In the genomic region with DNA sequence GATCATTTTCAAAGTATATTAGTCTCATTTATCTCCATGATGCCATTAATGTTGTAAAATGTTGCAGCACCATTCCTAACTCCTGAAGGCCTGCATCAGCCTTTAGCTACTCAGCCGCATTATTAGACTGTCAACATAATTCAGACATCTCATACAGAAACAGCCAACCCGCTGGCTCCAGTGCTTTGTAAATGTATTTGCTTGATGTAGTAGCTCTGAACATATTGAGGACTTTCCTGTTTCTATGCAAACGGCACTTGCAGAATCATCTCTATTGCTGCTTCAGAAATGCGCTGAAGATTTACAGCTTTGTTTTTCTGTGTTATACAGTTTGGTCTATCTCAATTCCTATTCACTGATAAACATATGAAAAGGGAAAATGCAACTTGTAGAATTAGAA, we compare ENCODE assay signal across 22 cellular contexts.
DNase-seq lines count a peak whose midpoint lies in the region; ATAC-seq, FAIRE-seq and TF ChIP-seq lines count a peak whose summit lies in the region.
"Had no signal": no experiment of that assay in that cellular context is flagged by ENCODE, and none has a peak within 500 bp of the region (broad histone marks: within the 10 kb centered on the region; RNA-seq: fewer than 3 reads in every experiment).

No MANE protein-coding gene starts in this region.

- H3K27me3 Mint-ChIP-seq in activated naive CD8-positive, alpha-beta T cell treated with anti-CD3 and anti-CD28 coated beads, Interleukin-2, amount 50 U/mL, for 24 hours: no peaks in the 10 kb centered on the region
- peaks cover 1% of the 10 kb centered on the region for H3K27me3 Mint-ChIP-seq in GM23338 (ENCODE audit: insufficient read depth, low read depth, poor library complexity)
- H3K27me3 Mint-ChIP-seq: CD4-positive, CD25-positive, alpha-beta regulatory T cell; IgD-negative memory B cell; T-helper 17 cell had no signal

- DNase-seq in D721Med (ENCODE audit: insufficient read length, low spot score) (no peak), NCI-H1092 treated with DMSO at 0.1 percent for 48 hours (lab: John Stamatoyannopoulos, UW) (peak; percentile 67), NCI-H2081 (lab: John Stamatoyannopoulos, UW) (peak; percentile 48 to 87), NCI-H748 treated with DMSO at 0.1 percent for 48 hours (lab: John Stamatoyannopoulos, UW) (peak; percentile 88), A172 (ENCODE audit: low spot score) (no peak), GM23338 (ENCODE audit: low spot score) (no peak)
- DNase-seq in activated naive CD8-positive, alpha-beta T cell treated with anti-CD3 and anti-CD28 coated beads, Interleukin-2, amount 50 U/mL, for 24 hours: no peak
- DNase-seq: BE2C; CD4-positive, CD25-positive, alpha-beta regulatory T cell; GDM1; Karpas-422; NCI-H1694 treated with DMSO at 0.1 percent for 48 hours; NCI-H526 treated with DMSO at 0.1 percent for 48 hours; NK-92 treated with Interleukin-12 subunit alpha and Interleukin-12 subunit beta, amount 100 ng/mL, for 24 hours; SHP77 treated with DMSO at 0.1 percent for 48 hours; SW 1271; T-helper 17 cell had no signal

- no peaks in the 10 kb centered on the region for H3K79me2 ChIP-seq in GM23338 (replicated peaks; ENCODE audit: insufficient read depth)

- no peaks in the 10 kb centered on the region for H3K9me3 Mint-ChIP-seq in activated naive CD8-positive, alpha-beta T cell treated with anti-CD3 and anti-CD28 coated beads, Interleukin-2, amount 50 U/mL, for 24 hours
- H3K9me3 Mint-ChIP-seq in GM23338: no peaks in the 10 kb centered on the region
- H3K9me3 Mint-ChIP-seq: IgD-negative memory B cell had no signal

- H3K36me3 ChIP-seq in GM23338 (ENCODE audit: insufficient read depth): no peaks in the 10 kb centered on the region
- H3K36me3 ChIP-seq: BE2C had no signal

- no peaks in the 10 kb centered on the region for H3F3A ChIP-seq in GM23338 (replicated peaks; ENCODE audit: low read depth)

- no peaks in the 10 kb centered on the region for H3K36me3 Mint-ChIP-seq in activated naive CD8-positive, alpha-beta T cell treated with anti-CD3 and anti-CD28 coated beads, Interleukin-2, amount 50 U/mL, for 24 hours (ENCODE audit: low read depth)
- no peaks in the 10 kb centered on the region for H3K36me3 Mint-ChIP-seq in GM23338 (ENCODE audit: low read depth)
- H3K36me3 Mint-ChIP-seq: CD4-positive, CD25-positive, alpha-beta regulatory T cell; IgD-negative memory B cell had no signal

- H3K4me3 ChIP-seq in GM23338: no peak overlapping the region
- H3K4me3 ChIP-seq: SK-N-MC had no signal

- H3K9me2 ChIP-seq in GM23338 (ENCODE audit: insufficient read depth): no peaks in the 10 kb centered on the region

- H3K27ac Mint-ChIP-seq in activated naive CD8-positive, alpha-beta T cell treated with anti-CD3 and anti-CD28 coated beads, Interleukin-2, amount 50 U/mL, for 24 hours: no peak overlapping the region
- H3K27ac Mint-ChIP-seq in GM23338: no peak overlapping the region
- H3K27ac Mint-ChIP-seq: CD4-positive, CD25-positive, alpha-beta regulatory T cell; IgD-negative memory B cell; T-helper 17 cell had no signal

- no peak overlapping the region for H3K4me3 Mint-ChIP-seq in activated naive CD8-positive, alpha-beta T cell treated with anti-CD3 and anti-CD28 coated beads, Interleukin-2, amount 50 U/mL, for 24 hours
- H3K4me3 Mint-ChIP-seq in GM23338: no peak overlapping the region
- H3K4me3 Mint-ChIP-seq: CD4-positive, CD25-positive, alpha-beta regulatory T cell; IgD-negative memory B cell; T-helper 17 cell had no signal

- no peak overlapping the region for H2AFZ ChIP-seq in GM23338

- H4K20me1 ChIP-seq in GM23338 (replicated peaks; ENCODE audit: insufficient read depth): no peaks in the 10 kb centered on the region

- no peak overlapping the region for H3K4me2 ChIP-seq in GM23338

- H3K27me3 ChIP-seq in GM23338 (ENCODE audit: insufficient read depth): no peaks in the 10 kb centered on the region
- H3K27me3 ChIP-seq: BE2C had no signal

- peak; percentile 99 for FAIRE-seq in D721Med (lab: Jason Lieb, UNC)
- FAIRE-seq: GM18507, H54 had no signal

- no peaks in the 10 kb centered on the region for H3K4me1 ChIP-seq in GM23338 (ENCODE audit: insufficient read depth)
- H3K4me1 ChIP-seq: BE2C had no signal

- H3K4me1 Mint-ChIP-seq in activated naive CD8-positive, alpha-beta T cell treated with anti-CD3 and anti-CD28 coated beads, Interleukin-2, amount 50 U/mL, for 24 hours: no peaks in the 10 kb centered on the region
- H3K4me1 Mint-ChIP-seq in GM23338: peaks cover 7% of the 10 kb centered on the region; the same call in 2 of the 3 replicates
- H3K4me1 Mint-ChIP-seq: CD4-positive, CD25-positive, alpha-beta regulatory T cell; IgD-negative memory B cell had no signal

- ATAC-seq in activated naive CD8-positive, alpha-beta T cell treated with anti-CD3 and anti-CD28 coated beads, Interleukin-2, amount 50 U/mL, for 24 hours: no peak
- no peak for ATAC-seq in GM23338
- ATAC-seq: T-helper 17 cell had no signal

- TF ChIP-seq CTCF in D721Med (IDR thresholded peaks at IDR 0.05; ENCODE audit: insufficient read depth, missing control alignments) (no peak), GM23338 (conservative IDR thresholded peaks at IDR 0.05; ENCODE audit: low read depth in 2 of 2) (no peak)

- no peak overlapping the region for H3K27ac ChIP-seq in GM23338 (ENCODE audit: low read depth)
- H3K27ac ChIP-seq: RWPE1, SK-N-MC had no signal

TF ChIP-seq in GM23338, 12 proteins besides CTCF, POLR2A, EP300 and RAD21:
- TF ChIP-seq JUNB (IDR thresholded peaks at IDR 0.05; ENCODE audit: unreplicated experiment): no peak
- no peak for TF ChIP-seq REST (IDR thresholded peaks at IDR 0.05; ENCODE audit: unreplicated experiment)
- TF ChIP-seq NANOG (IDR thresholded peaks at IDR 0.05; ENCODE audit: borderline replicate concordance): no peak

Comparison
In these comparisons a context has a peak if more than half of its experiments do, and no peak if none do; other contexts are left out.
1. DNase-seq: peak in NCI-H1092 treated with DMSO at 0.1 percent for 48 hours (single experiment), NCI-H2081 (2 of 2) and NCI-H748 treated with DMSO at 0.1 percent for 48 hours (single experiment); none in D721Med (single experiment), A172 (single experiment), activated naive CD8-positive, alpha-beta T cell treated with anti-CD3 and anti-CD28 coated beads, Interleukin-2, amount 50 U/mL, for 24 hours (single experiment) and GM23338 (single experiment).